Comparison of ENCODE assay signal across 1 cellular context in genomic region chr21:42010507-42011493, GRCh38.
TF ChIP-seq lines count a peak whose summit lies in the region.

No MANE protein-coding gene starts in this region.

TF ChIP-seq in HEK293T, 16 proteins besides CTCF, POLR2A, EP300 and RAD21 (continued from another document):
- TF ChIP-seq, protein P1, sequence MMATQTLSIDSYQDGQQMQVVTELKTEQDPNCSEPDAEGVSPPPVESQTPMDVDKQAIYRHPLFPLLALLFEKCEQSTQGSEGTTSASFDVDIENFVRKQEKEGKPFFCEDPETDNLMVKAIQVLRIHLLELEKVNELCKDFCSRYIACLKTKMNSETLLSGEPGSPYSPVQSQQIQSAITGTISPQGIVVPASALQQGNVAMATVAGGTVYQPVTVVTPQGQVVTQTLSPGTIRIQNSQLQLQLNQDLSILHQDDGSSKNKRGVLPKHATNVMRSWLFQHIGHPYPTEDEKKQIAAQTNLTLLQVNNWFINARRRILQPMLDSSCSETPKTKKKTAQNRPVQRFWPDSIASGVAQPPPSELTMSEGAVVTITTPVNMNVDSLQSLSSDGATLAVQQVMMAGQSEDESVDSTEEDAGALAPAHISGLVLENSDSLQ (IDR thresholded peaks at IDR 0.05) = no peak
- TF ChIP-seq TARDBP (IDR thresholded peaks at IDR 0.05) (no peak), HDGF (IDR thresholded peaks at IDR 0.05; ENCODE audit: borderline replicate concordance) (no peak), FOXK2 (IDR thresholded peaks at IDR 0.05) (no peak), NFRKB (IDR thresholded peaks at IDR 0.05) (no peak), FOXA1 (IDR thresholded peaks at IDR 0.05) (no peak)
